In the genomic region with DNA sequence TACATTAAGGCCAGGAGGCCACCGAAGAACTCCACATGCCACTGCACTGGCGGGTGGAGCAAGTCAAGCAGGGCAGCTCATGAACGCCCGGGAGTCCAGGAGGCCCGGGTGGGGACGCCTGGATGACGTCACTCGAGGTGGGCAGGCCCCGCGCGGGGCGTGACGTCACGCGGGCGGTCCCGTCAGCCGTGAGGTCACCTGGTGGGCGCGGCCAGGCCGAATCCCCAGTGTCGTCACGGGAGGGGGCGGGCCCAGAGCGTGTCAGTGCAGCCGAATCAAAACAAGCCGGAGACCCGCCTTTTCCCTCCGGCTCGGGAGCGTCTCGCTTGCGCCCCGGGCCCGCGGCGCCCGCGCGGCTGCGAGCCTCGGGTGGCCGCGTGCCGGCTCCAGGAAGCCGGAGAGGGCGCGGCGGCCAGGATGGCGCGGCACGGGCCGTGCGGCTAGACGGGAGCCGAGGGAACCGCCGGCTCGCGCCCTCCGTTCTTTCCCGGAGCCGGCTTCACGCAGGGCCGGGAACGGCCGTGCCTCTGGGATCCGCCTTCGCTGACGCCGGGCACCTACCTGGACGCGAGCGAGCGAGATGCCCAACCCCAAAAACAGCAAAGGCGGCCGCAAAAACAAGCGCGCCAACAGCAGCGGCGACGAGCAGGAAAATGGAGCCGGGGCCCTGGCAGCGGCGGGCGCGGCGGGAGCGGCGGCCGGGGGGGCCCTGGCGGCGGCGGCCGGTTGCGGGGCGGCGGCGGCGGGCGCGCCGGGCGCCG, we compare ENCODE assay signal across 8 cellular contexts. TPM values are rescaled to one million over a fixed set of nuclear protein-coding genes. Genes with fewer than 3 reads are reported as not detected.
A peak's percentile ranks its signal among the peaks of the same experiment; 100 is the strongest.
DNase-seq lines count a peak whose midpoint lies in the region; ATAC-seq and TF ChIP-seq lines count a peak whose summit lies in the region.

A gene with protein sequence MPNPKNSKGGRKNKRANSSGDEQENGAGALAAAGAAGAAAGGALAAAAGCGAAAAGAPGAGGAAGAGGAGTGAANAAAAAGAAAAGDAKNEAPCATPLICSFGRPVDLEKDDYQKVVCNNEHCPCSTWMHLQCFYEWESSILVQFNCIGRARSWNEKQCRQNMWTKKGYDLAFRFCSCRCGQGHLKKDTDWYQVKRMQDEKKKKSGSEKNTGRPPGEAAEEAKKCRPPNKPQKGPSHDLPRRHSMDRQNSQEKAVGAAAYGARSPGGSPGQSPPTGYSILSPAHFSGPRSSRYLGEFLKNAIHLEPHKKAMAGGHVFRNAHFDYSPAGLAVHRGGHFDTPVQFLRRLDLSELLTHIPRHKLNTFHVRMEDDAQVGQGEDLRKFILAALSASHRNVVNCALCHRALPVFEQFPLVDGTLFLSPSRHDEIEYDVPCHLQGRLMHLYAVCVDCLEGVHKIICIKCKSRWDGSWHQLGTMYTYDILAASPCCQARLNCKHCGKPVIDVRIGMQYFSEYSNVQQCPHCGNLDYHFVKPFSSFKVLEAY (plus strand): TSS at position 264 of the 761 bp plus-strand sequence. CDS start 317 bp downstream, at position 581.

- H3K9me2 ChIP-seq in hepatocyte (replicated peaks; ENCODE audit: insufficient read depth) = no peaks in the 10 kb centered on the region

- H3K27ac ChIP-seq in hepatocyte (peak within 1 kb of the TSS; percentile 92), aorta (ENCODE audit: low read depth in 1 of 2, low read length in 2 of 2) (peak within 1 kb of the TSS; percentile 71 to 98)

- H3K4me2 ChIP-seq in hepatocyte = peak within 1 kb of the TSS; percentile 89

- DNase-seq in NCI-H2081 treated with DMSO at 0.1 percent for 48 hours (lab: John Stamatoyannopoulos, UW) (peak; percentile 28), T1000 (lab: John Stamatoyannopoulos, UW) (peak; percentile 89), astrocyte of the hippocampus (ENCODE audit: low read depth, low spot score) (peak; percentile 98), hepatocyte (ENCODE audit: low spot score) (peak; percentile 98), renal cortical epithelial cell (ENCODE audit: low read depth) (peak; percentile 77), aorta (peak; percentile 99 to 100)

- 3% methylated on average over 66 of the region's 105 CpGs for WGBS in hepatocyte (ENCODE audit: low lambda C conversion rate, missing lambda C conversion rate)
- 1% methylated on average over 89 to 105 of the region's 105 CpGs for WGBS in aorta, 2 donors

- H3K4me3 ChIP-seq in hepatocyte (peak within 1 kb of the TSS; percentile 89), aorta (ENCODE audit: low read length in 2 of 2) (peak within 1 kb of the TSS; percentile 96 to 100)

- ATAC-seq in GM18511 (IDR thresholded peaks at IDR 0.05; ENCODE audit: unreplicated experiment) (peak; percentile 85), HG03025 (IDR thresholded peaks at IDR 0.05; ENCODE audit: low FRiP score, unreplicated experiment) (peak; percentile 82), aorta (ENCODE audit: low FRiP score) (peak; percentile 95)

- no peak for TF ChIP-seq CTCF in hepatocyte (IDR thresholded peaks at IDR 0.05; ENCODE audit: poor library complexity)

- intact Hi-C loops in aorta (cut with DNase I) = loop anchor here (5.0 kb wide), 1 partner anchor 108 kb away; the partner anchor contains the start of gene ABRACL (in 2 of the 2)

- no peaks in the 10 kb centered on the region for H3K9me3 ChIP-seq in hepatocyte (ENCODE audit: low read depth)
- H3K9me3 ChIP-seq in aorta (ENCODE audit: control insufficient read depth, low read length) = no peaks in the 10 kb centered on the region

- H3K4me1 ChIP-seq in hepatocyte (ENCODE audit: insufficient read depth) = peaks cover 20% of the 10 kb centered on the region
- H3K4me1 ChIP-seq in aorta (ENCODE audit: control insufficient read depth in 1 of 2, insufficient read depth in 2 of 2, low read length in 2 of 2) = peaks cover 2 to 7% of the 10 kb centered on the region in 2 donors

- peaks cover 18% of the 10 kb centered on the region for H4K20me1 ChIP-seq in hepatocyte (ENCODE audit: insufficient read depth, poor library complexity, severe bottlenecking)

- H3K36me3 ChIP-seq in hepatocyte (replicated peaks; ENCODE audit: insufficient read depth, low read depth) = no peaks in the 10 kb centered on the region
- H3K36me3 ChIP-seq in aorta (ENCODE audit: control insufficient read depth in 1 of 2, insufficient read depth in 2 of 2, low read length in 1 of 2) = no peaks in the 10 kb centered on the region

- H3K27me3 ChIP-seq in hepatocyte (no peaks in the 10 kb centered on the region), aorta (ENCODE audit: control insufficient read depth in 1 of 2, insufficient read depth in 2 of 2, low read length in 1 of 2) (no peaks in the 10 kb centered on the region)

- H2AFZ ChIP-seq in hepatocyte = peak within 1 kb of the TSS; percentile 91

- peaks cover 38% of the 10 kb centered on the region for H3K79me2 ChIP-seq in hepatocyte

RNA-seq across cellular contexts. Expression of the gene that starts here (rescaled TPM):
- total RNA-seq in hepatocyte = 21.7 and 27.8 TPM in 2 replicates
- polyA plus RNA-seq in hepatocyte = 8.9 and 9.2 TPM in 2 replicates
- total RNA-seq in renal cortical epithelial cell = 13.6 and 15.6 TPM in 2 replicates
- total RNA-seq in aorta = 10 to 100 TPM; 47.4 to 53.2 TPM
- polyA plus RNA-seq in aorta = 10 to 100 TPM; 12.4 to 28.7 TPM

Comparison
In these comparisons a context has a peak if more than half of its experiments do, and no peak if none do; other contexts are left out.
1. Peak in every context shown above with its lines: DNase-seq, ATAC-seq, H3K4me3 ChIP-seq and H3K27ac ChIP-seq.
2. DNase-seq: peak in every context shown above with its lines; median percentile 100 in aorta; 98 in astrocyte of the hippocampus; 98 in hepatocyte; 89 in T1000; 77 in renal cortical epithelial cell; 28 in NCI-H2081 treated with DMSO at 0.1 percent for 48 hours.